33 cellular contexts compared by ENCODE assay signal in the genomic region with DNA sequence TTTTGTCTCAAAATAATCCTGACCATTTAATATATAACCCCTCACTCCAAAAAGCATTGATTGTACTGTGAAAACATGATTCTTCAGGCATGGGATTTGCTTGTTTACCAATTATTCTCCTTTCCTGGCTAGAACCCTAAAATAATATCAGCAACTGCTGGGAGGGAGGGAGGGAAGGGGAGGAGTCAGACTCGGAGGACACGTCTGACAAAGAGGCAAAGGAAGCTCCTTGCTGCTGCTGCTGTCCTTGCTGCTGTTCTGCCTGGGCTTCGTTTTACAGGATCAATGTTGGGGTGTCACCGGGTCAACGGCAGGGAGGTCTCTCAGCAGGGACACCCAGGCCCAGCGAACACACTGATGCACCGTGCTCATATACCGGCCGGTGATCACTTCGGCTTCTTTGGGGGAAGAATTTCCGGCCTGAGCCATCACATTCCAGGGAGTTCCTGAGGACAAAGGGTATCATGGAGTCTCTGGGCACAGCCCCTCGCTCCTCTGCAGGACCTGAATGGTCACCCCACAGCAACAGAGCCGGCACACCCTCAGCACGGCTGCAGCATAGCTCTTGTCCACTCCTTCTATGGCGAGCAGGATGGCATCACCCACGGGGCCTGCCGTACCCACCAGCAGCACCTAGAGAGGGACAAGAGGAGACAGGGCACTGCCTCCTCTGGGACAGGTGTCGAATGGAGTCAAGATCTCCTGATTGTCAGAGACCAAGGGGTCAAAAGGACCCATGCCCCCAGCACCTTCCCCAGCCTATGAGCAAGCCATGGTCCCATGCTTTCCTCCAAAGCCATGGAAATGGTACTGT.
"Had no signal": no experiment of that assay in that cellular context is flagged by ENCODE, and none has a peak within 500 bp of the region (broad histone marks: within the 10 kb centered on the region; RNA-seq: fewer than 3 reads in every experiment).

No MANE protein-coding gene starts in this region.

- H3K4me2 ChIP-seq: smooth muscle cell had no signal

- H3K4me3 ChIP-seq: colonic mucosa, gastrocnemius medialis, lower lobe of right lung, mucosa of descending colon, ovary, prostate gland, smooth muscle cell, uterus had no signal

- H3K36me3 Mint-ChIP-seq: activated naive CD4-positive, alpha-beta T cell treated with anti-CD3 and anti-CD28 coated beads, Interleukin-2, amount 50 U/mL, for 24 hours; type B pancreatic cell had no signal

- H3K27me3 ChIP-seq: colonic mucosa, gastrocnemius medialis, ovary, uterus had no signal

- H3K9me3 Mint-ChIP-seq: activated CD4-positive, alpha-beta memory T cell treated with anti-CD3 and anti-CD28 coated beads, Interleukin-2, amount 10 ng/mL, durations not matched to agents 7 days and 5 days; activated CD4-positive, alpha-beta T cell treated with anti-CD3 and anti-CD28 coated beads, Interleukin-2, amount 10 ng/mL, durations not matched to agents 7 days and 5 days; activated naive CD4-positive, alpha-beta T cell treated with anti-CD3 and anti-CD28 coated beads, Interleukin-2, amount 50 U/mL, for 24 hours; activated naive CD8-positive, alpha-beta T cell treated with anti-CD3 and anti-CD28 coated beads, Interleukin-2, amount 50 U/mL, for 24 hours; activated T-cell treated with anti-CD3 and anti-CD28 coated beads, Interleukin-2, amount 50 U/mL, for 4 hours; activated T-helper 17 cell treated with anti-CD3 and anti-CD28 coated beads, Interleukin-2, amount 50 U/mL, for 72 hours; nephron; stimulated activated memory B cell treated with anti-CD40 and anti-IgM and Interleukin-4, amounts not matched to agents 10 μg/mL and 1 μg/mL and 100 μg/mL, for 72 hours; stimulated activated naive CD8-positive, alpha-beta T cell treated with anti-CD3 and anti-CD28 coated beads, Interleukin-15, amount 100 ng/mL, for 72 hours; T-helper 1 cell treated with Interleukin-12 subunit alpha and Interleukin-12 subunit beta and Interleukin-4 antibody, amounts not matched to agents 30 μg/mL and 1 μg/mL, for 36 hours; type B pancreatic cell had no signal

- H3K27ac ChIP-seq: colonic mucosa, gastrocnemius medialis, lower lobe of right lung, ovary, prostate gland, uterus had no signal

- H3K36me3 ChIP-seq: colonic mucosa, gastrocnemius medialis, lower lobe of right lung, ovary, prostate gland, uterus had no signal

- H3K27ac Mint-ChIP-seq: activated CD4-positive, alpha-beta memory T cell treated with anti-CD3 and anti-CD28 coated beads, Interleukin-2, amount 10 ng/mL, durations not matched to agents 7 days and 5 days; activated CD4-positive, alpha-beta T cell treated with anti-CD3 and anti-CD28 coated beads, Interleukin-2, amount 10 ng/mL, durations not matched to agents 7 days and 5 days; activated naive CD8-positive, alpha-beta T cell treated with anti-CD3 and anti-CD28 coated beads, Interleukin-2, amount 50 U/mL, for 24 hours; activated T-helper 17 cell treated with anti-CD3 and anti-CD28 coated beads, Interleukin-2, amount 50 U/mL, for 72 hours; immature natural killer cell; nephron; stimulated activated memory B cell treated with anti-CD40 and anti-IgM and Interleukin-4, amounts not matched to agents 10 μg/mL and 1 μg/mL and 100 μg/mL, for 72 hours; T-helper 1 cell treated with Interleukin-12 subunit alpha and Interleukin-12 subunit beta and Interleukin-4 antibody, amounts not matched to agents 30 μg/mL and 1 μg/mL, for 36 hours; type B pancreatic cell had no signal

- ATAC-seq: activated naive CD8-positive, alpha-beta T cell treated with anti-CD3 and anti-CD28 coated beads, Interleukin-2, amount 50 U/mL, for 24 hours; activated T-cell treated with anti-CD3 and anti-CD28 coated beads, Interleukin-2, amount 50 U/mL, for 4 hours; activated T-helper 17 cell treated with anti-CD3 and anti-CD28 coated beads, Interleukin-2, amount 50 U/mL, for 72 hours; gastrocnemius medialis; left lobe of liver; lower lobe of right lung; stimulated activated memory B cell treated with anti-CD40 and anti-IgM and Interleukin-4, amounts not matched to agents 10 μg/mL and 1 μg/mL and 100 μg/mL, for 72 hours; stimulated activated naive CD8-positive, alpha-beta T cell treated with anti-CD3 and anti-CD28 coated beads, Interleukin-15, amount 100 ng/mL, for 72 hours had no signal

- H3K9me3 ChIP-seq: colonic mucosa, gastrocnemius medialis, lower lobe of right lung, mucosa of descending colon, ovary, prostate gland, uterus had no signal

- DNase-seq: activated CD4-positive, alpha-beta memory T cell treated with anti-CD3 and anti-CD28 coated beads, Interleukin-2, amount 10 ng/mL, durations not matched to agents 7 days and 5 days; activated CD4-positive, alpha-beta T cell treated with anti-CD3 and anti-CD28 coated beads for 1 hour; activated CD4-positive, alpha-beta T cell treated with anti-CD3 and anti-CD28 coated beads, Interleukin-2, amount 10 ng/mL, durations not matched to agents 7 days and 5 days; activated naive CD8-positive, alpha-beta T cell treated with anti-CD3 and anti-CD28 coated beads, Interleukin-2, amount 50 U/mL, for 24 hours; activated T-cell treated with anti-CD3 and anti-CD28 coated beads, Interleukin-2, amount 50 U/mL, for 4 hours; colonic mucosa; effector memory CD4-positive, alpha-beta T cell; erythroblast; gastrocnemius medialis; glutamatergic neuron; immature natural killer cell; kidney; lower lobe of right lung; mesenchymal stem cell; mucosa of descending colon; ovary; retina; stimulated activated CD4-positive, alpha-beta T cell treated with anti-CD3 and anti-CD28 coated beads, Interleukin-1b, Interleukin-23, amount 100 ng/mL, for 48 hours; stimulated activated CD4-positive, alpha-beta T cell treated with anti-CD3 and anti-CD28 coated beads, Interleukin-4, amount 100 ng/mL, for 4 hours; stimulated activated CD8-positive, alpha-beta memory T cell treated with anti-CD3 and anti-CD28 coated beads, Interleukin-4, amount 100 ng/mL, for 48 hours; stimulated activated naive CD8-positive, alpha-beta T cell treated with anti-CD3 and anti-CD28 coated beads, Interleukin-15, amount 100 ng/mL, for 72 hours; substantia nigra; SW 1271; uterus had no signal

- H3K4me1 ChIP-seq: colonic mucosa, gastrocnemius medialis, lower lobe of right lung, prostate gland, uterus had no signal

- H3K4me3 Mint-ChIP-seq: activated CD4-positive, alpha-beta memory T cell treated with anti-CD3 and anti-CD28 coated beads, Interleukin-2, amount 10 ng/mL, durations not matched to agents 7 days and 5 days; activated CD4-positive, alpha-beta T cell treated with anti-CD3 and anti-CD28 coated beads, Interleukin-2, amount 10 ng/mL, durations not matched to agents 7 days and 5 days; activated naive CD4-positive, alpha-beta T cell treated with anti-CD3 and anti-CD28 coated beads, Interleukin-2, amount 50 U/mL, for 24 hours; activated naive CD8-positive, alpha-beta T cell treated with anti-CD3 and anti-CD28 coated beads, Interleukin-2, amount 50 U/mL, for 24 hours; activated T-cell treated with anti-CD3 and anti-CD28 coated beads, Interleukin-2, amount 50 U/mL, for 4 hours; activated T-helper 17 cell treated with anti-CD3 and anti-CD28 coated beads, Interleukin-2, amount 50 U/mL, for 72 hours; immature natural killer cell; nephron; stimulated activated memory B cell treated with anti-CD40 and anti-IgM and Interleukin-4, amounts not matched to agents 10 μg/mL and 1 μg/mL and 100 μg/mL, for 72 hours; stimulated activated naive CD8-positive, alpha-beta T cell treated with anti-CD3 and anti-CD28 coated beads, Interleukin-15, amount 100 ng/mL, for 72 hours; T-helper 1 cell treated with Interleukin-12 subunit alpha and Interleukin-12 subunit beta and Interleukin-4 antibody, amounts not matched to agents 30 μg/mL and 1 μg/mL, for 36 hours; type B pancreatic cell had no signal

- H3K4me1 Mint-ChIP-seq: activated CD4-positive, alpha-beta memory T cell treated with anti-CD3 and anti-CD28 coated beads, Interleukin-2, amount 10 ng/mL, durations not matched to agents 7 days and 5 days; activated naive CD4-positive, alpha-beta T cell treated with anti-CD3 and anti-CD28 coated beads, Interleukin-2, amount 50 U/mL, for 24 hours; activated T-helper 17 cell treated with anti-CD3 and anti-CD28 coated beads, Interleukin-2, amount 50 U/mL, for 72 hours; immature natural killer cell; nephron; stimulated activated memory B cell treated with anti-CD40 and anti-IgM and Interleukin-4, amounts not matched to agents 10 μg/mL and 1 μg/mL and 100 μg/mL, for 72 hours had no signal

- H3K27me3 Mint-ChIP-seq: activated CD4-positive, alpha-beta memory T cell treated with anti-CD3 and anti-CD28 coated beads, Interleukin-2, amount 10 ng/mL, durations not matched to agents 7 days and 5 days; activated CD4-positive, alpha-beta T cell treated with anti-CD3 and anti-CD28 coated beads, Interleukin-2, amount 10 ng/mL, durations not matched to agents 7 days and 5 days; activated naive CD4-positive, alpha-beta T cell treated with anti-CD3 and anti-CD28 coated beads, Interleukin-2, amount 50 U/mL, for 24 hours; activated naive CD8-positive, alpha-beta T cell treated with anti-CD3 and anti-CD28 coated beads, Interleukin-2, amount 50 U/mL, for 24 hours; activated T-helper 17 cell treated with anti-CD3 and anti-CD28 coated beads, Interleukin-2, amount 50 U/mL, for 72 hours; stimulated activated memory B cell treated with anti-CD40 and anti-IgM and Interleukin-4, amounts not matched to agents 10 μg/mL and 1 μg/mL and 100 μg/mL, for 72 hours; stimulated activated naive CD8-positive, alpha-beta T cell treated with anti-CD3 and anti-CD28 coated beads, Interleukin-15, amount 100 ng/mL, for 72 hours had no signal
